In genomic region chr15:99343836-99344551, GRCh38 we compare ENCODE assay signal across 8 cellular contexts.
A peak's percentile ranks its signal among the peaks of the same experiment; 100 is the strongest.
DNase-seq lines count a peak whose midpoint lies in the region; ATAC-seq lines count a peak whose summit lies in the region.

No MANE protein-coding gene starts in this region.

- peaks cover 19 to 31% (median 25%) of the 10 kb centered on the region in 10 experiments for H3K4me1 ChIP-seq in BLaER1 treated with 17β-estradiol and CSF1 and Interleukin-3, amounts not matched to agents 10 nM and 100 nM

- ATAC-seq in GM19035 (IDR thresholded peaks at IDR 0.05; ENCODE audit: unreplicated experiment) (no peak), HG03175 (IDR thresholded peaks at IDR 0.05; ENCODE audit: unreplicated experiment) (no peak)

- H3K9me3 ChIP-seq in BLaER1 treated with 17β-estradiol and CSF1 and Interleukin-3, amounts not matched to agents 10 nM and 100 nM (replicated peaks in 1 of 11): peaks cover 0 to 9% (median 6%) of the 10 kb centered on the region in 11 experiments; a peak in 12 of 22 replicates

- H4K20me1 ChIP-seq in BLaER1 treated with 17β-estradiol and CSF1 and Interleukin-3, amounts not matched to agents 10 nM and 100 nM: no peaks in the 10 kb centered on the region

- no peak overlapping the region for H3K4me3 ChIP-seq in BLaER1 treated with 17β-estradiol and CSF1 and Interleukin-3, amounts not matched to agents 10 nM and 100 nM

- H3K4me2 ChIP-seq in BLaER1 treated with 17β-estradiol and CSF1 and Interleukin-3, amounts not matched to agents 10 nM and 100 nM: peak overlapping the region in 9 of 11 experiments; percentile 3 to 47 (median 25); a peak in 16 of 22 replicates

- DNase-seq in NCI-H69 (lab: John Stamatoyannopoulos, UW) (peak; percentile 34), iPS DF 4.7 (ENCODE audit: extremely low read depth, low spot score) (peak; percentile 11), GM19240 (ENCODE audit: insufficient read length, low spot score) (no peak)
- DNase-seq in activated naive CD4-positive, alpha-beta T cell treated with Interleukin-2 at 50 U/mL for 16 hours: peak; percentile 36
- peak; percentile 13 to 38 for DNase-seq in stimulated activated CD8-positive, alpha-beta memory T cell treated with anti-CD3 and anti-CD28 coated beads, Interleukin-4, amount 100 ng/mL, for 1 hour (ENCODE audit: low read depth in 2 of 2, low spot score in 1 of 2)

- no peaks in the 10 kb centered on the region for H3K27me3 ChIP-seq in BLaER1 treated with 17β-estradiol and CSF1 and Interleukin-3, amounts not matched to agents 10 nM and 100 nM

- 0 out of 22 replicates have a peak overlapping the region, but pooled peaks of 1 of the 11 experiments have one; percentile 12 for H3K27ac ChIP-seq in BLaER1 treated with 17β-estradiol and CSF1 and Interleukin-3, amounts not matched to agents 10 nM and 100 nM

- H3K9ac ChIP-seq in BLaER1 treated with 17β-estradiol and CSF1 and Interleukin-3, amounts not matched to agents 10 nM and 100 nM: no peak overlapping the region

- H3K36me3 ChIP-seq in BLaER1 treated with 17β-estradiol and CSF1 and Interleukin-3, amounts not matched to agents 10 nM and 100 nM: peaks cover 0 to 13% (median 0%) of the 10 kb centered on the region in 11 experiments; a peak in 1 of 22 replicates
